In the genomic region with DNA sequence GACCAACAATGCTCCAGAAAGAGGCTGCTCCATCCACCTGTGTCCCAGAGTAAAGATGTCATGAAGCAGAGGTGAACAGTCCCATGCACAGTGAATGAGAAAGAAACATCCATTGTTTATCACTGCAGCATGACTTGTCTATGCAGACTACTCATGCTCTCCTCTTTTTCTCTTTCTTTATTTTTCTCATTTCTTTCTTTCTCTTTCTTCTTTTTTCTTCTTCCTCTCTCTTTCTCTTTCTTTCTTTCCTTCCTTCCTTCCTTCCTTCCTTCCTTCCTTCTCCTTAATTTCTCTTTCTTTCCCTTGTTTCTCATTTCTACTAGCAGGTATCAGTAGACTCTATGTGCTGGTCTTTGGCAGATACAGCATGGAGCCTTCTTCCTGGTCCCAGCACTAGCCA, we compare ENCODE assay signal across 34 cellular contexts. TPM values are rescaled to one million over a fixed set of nuclear protein-coding genes. Genes with fewer than 3 reads are reported as not detected.
"Had no signal": no experiment of that assay in that cellular context is flagged by ENCODE, and none has a peak within 500 bp of the region (broad histone marks: within the 10 kb centered on the region; RNA-seq: fewer than 3 reads in every experiment).

No MANE protein-coding gene starts in this region.

- H3K4me2 ChIP-seq: PC-9 had no signal

- H3K4me3 ChIP-seq: PC-9, SJCRH30, SK-N-MC had no signal

- H3K4me1 ChIP-seq: SJCRH30 had no signal

- ATAC-seq: Panc1, Right ventricle myocardium inferior, SK-N-SH treated with all-trans-retinoic acid at 6 μM for 48 hours, T-cell had no signal

- DNase-seq: Karpas-422, NCI-H1048, NCI-H1092 treated with DMSO at 0.1 percent for 48 hours, NCI-H1105 treated with DMSO at 0.1 percent for 48 hours, NCI-H1417, NCI-H1436, NCI-H146, NCI-H1694, NCI-H187, NCI-H1930, NCI-H2029 treated with DMSO at 0.1 percent for 48 hours, NCI-H2081 treated with DMSO at 0.1 percent for 48 hours, NCI-H2107, NCI-H2171, NCI-H226, NCI-H446 treated with DMSO at 0.1 percent for 48 hours, NCI-H510A, NCI-H524, NCI-H526, NCI-H69, NCI-H748 treated with DMSO at 0.1 percent for 48 hours, NCI-H82, PC-9, SHP77, SIG-M5, SJCRH30, T-cell had no signal

- H3K27ac Mint-ChIP-seq: T-cell had no signal

- H2AFZ ChIP-seq: PC-9 had no signal

- H3K36me3 Mint-ChIP-seq: T-cell had no signal

- H3K9me3 Mint-ChIP-seq: T-cell had no signal

- H3K27ac ChIP-seq: PC-9, RWPE1, SJCRH30, SK-N-MC had no signal

- H3K27me3 ChIP-seq: SJCRH30 had no signal

- H3K36me3 ChIP-seq: SJCRH30 had no signal

- H3K4me3 Mint-ChIP-seq: T-cell had no signal

- H3K9me3 ChIP-seq: SJCRH30 had no signal

- H3K4me1 Mint-ChIP-seq: T-cell had no signal

RNA-seq across cellular contexts. Expression of a gene that starts 57.2 kb away (rescaled TPM):
- total RNA-seq: OCI-LY7, PC-9, SK-MEL-5, T-cell had no signal
